In genomic region chr2:64857581-64858471, GRCh38 we compare ENCODE assay signal across 8 cellular contexts.
A peak's percentile ranks its signal among the peaks of the same experiment; 100 is the strongest.
DNase-seq lines count a peak whose midpoint lies in the region; ATAC-seq, FAIRE-seq and TF ChIP-seq lines count a peak whose summit lies in the region.

No MANE protein-coding gene starts in this region.

- H3K79me2 ChIP-seq in PC-3 (ENCODE audit: low read length): no peaks in the 10 kb centered on the region

- H3K4me1 ChIP-seq in PC-3 (ENCODE audit: insufficient read depth, low read length) (peaks cover 20% of the 10 kb centered on the region), neuron (ENCODE audit: insufficient read depth, low read length) (peaks cover 28% of the 10 kb centered on the region)

- DNase-seq in AG09309 (ENCODE audit: low read depth): peak; percentile 39
- no peak for DNase-seq in PC-3
- peak; percentile 96 for DNase-seq in fibroblast of pulmonary artery (ENCODE audit: low read depth)
- no peak for DNase-seq in SIG-M5 treated with dmso at 0.1 percent for 504 hours (lab: John Stamatoyannopoulos, UW; ENCODE audit: unreplicated experiment)
- DNase-seq in GM19239 (ENCODE audit: insufficient read length, low spot score): no peak
- DNase-seq in effector CD4-positive, alpha-beta T cell: no peak

- H3K4me3 ChIP-seq in AG09309 (ENCODE audit: control insufficient read depth, low read depth, low read length): no peak overlapping the region
- no peak overlapping the region for H3K4me3 ChIP-seq in PC-3 (ENCODE audit: low read length)
- H3K4me3 ChIP-seq in fibroblast of pulmonary artery (replicated peaks; ENCODE audit: low read depth, low read length): no peak overlapping the region
- H3K4me3 ChIP-seq in neuron (ENCODE audit: low read length): no peak overlapping the region

- no peak for TF ChIP-seq CTCF in AG09309 (IDR thresholded peaks at IDR 0.05; ENCODE audit: control insufficient read depth, insufficient read depth, low read depth, low read length, missing control alignments)
- TF ChIP-seq CTCF in PC-3 (conservative IDR thresholded peaks at IDR 0.05; ENCODE audit: low read depth, low read length): no peak
- TF ChIP-seq CTCF in fibroblast of pulmonary artery (IDR thresholded peaks at IDR 0.05; ENCODE audit: low read length, missing control alignments): no peak

- FAIRE-seq in GM19239 (lab: Jason Lieb, UNC): no peak

- no peaks in the 10 kb centered on the region for H3K27me3 ChIP-seq in PC-3 (ENCODE audit: low read length)
- no peaks in the 10 kb centered on the region for H3K27me3 ChIP-seq in neuron (ENCODE audit: insufficient read depth, low read length)

- ATAC-seq in PC-3: no peak
- ATAC-seq in HG03469 (IDR thresholded peaks at IDR 0.05; ENCODE audit: unreplicated experiment): no peak

- H3K27ac ChIP-seq in PC-3 (ENCODE audit: low read length): no peak overlapping the region

- no peak overlapping the region for H3K4me2 ChIP-seq in PC-3 (ENCODE audit: low read length)

- no peaks in the 10 kb centered on the region for H3K9me2 ChIP-seq in PC-3 (replicated peaks; ENCODE audit: low read length)

- H3F3A ChIP-seq in PC-3 (ENCODE audit: low read length, unreplicated experiment): no peaks in the 10 kb centered on the region

- intact Hi-C loops in PC-3 (cut with micrococcal nuclease): no loop called here

- H4K20me1 ChIP-seq in PC-3 (ENCODE audit: low read length): no peaks in the 10 kb centered on the region

- H3K9me3 ChIP-seq in PC-3 (ENCODE audit: low read length) (no peaks in the 10 kb centered on the region), neuron (ENCODE audit: low read length) (no peaks in the 10 kb centered on the region)

- H3K36me3 ChIP-seq in PC-3 (ENCODE audit: low read depth, low read length) (no peaks in the 10 kb centered on the region), neuron (ENCODE audit: insufficient read depth, low read length) (no peaks in the 10 kb centered on the region)

- BruUV-seq in PC-3 (replicated peaks; lab: Mats Ljungman, UMichigan): no TSS peak

- H2AFZ ChIP-seq in PC-3 (ENCODE audit: low read length): 0 out of 2 replicates have a peak overlapping the region, but pooled peaks have one; percentile 56
- H2AFZ ChIP-seq in neuron (ENCODE audit: low read depth, low read length): peak overlapping the region; percentile 17

- no peak overlapping the region for H3K9ac ChIP-seq in PC-3 (ENCODE audit: low read length)

- CTCF ChIA-PET in PC-3 (lab: Charles Lee): no interaction called here

- POLR2A ChIA-PET in PC-3 (lab: Charles Lee; ENCODE audit: unreplicated experiment): no interaction called here

Comparison
In these comparisons a context has a peak if more than half of its experiments do, and no peak if none do; other contexts are left out.
1. DNase-seq: peak in AG09309 (single experiment) and fibroblast of pulmonary artery (single experiment); none in PC-3 (single experiment), SIG-M5 treated with dmso at 0.1 percent for 504 hours (single experiment), GM19239 (single experiment) and effector CD4-positive, alpha-beta T cell (single experiment).